16 cellular contexts compared by ENCODE assay signal in genomic region chr16:57889522-57889921, GRCh38.
"Had no signal": no experiment of that assay in that cellular context is flagged by ENCODE, and none has a peak within 500 bp of the region (broad histone marks: within the 10 kb centered on the region; RNA-seq: fewer than 3 reads in every experiment).

No MANE protein-coding gene starts in this region.

- FAIRE-seq: endometrium, islet of Langerhans, pancreas, small intestine had no signal

- H3K4me3 ChIP-seq: dorsolateral prefrontal cortex, left lung, pancreas had no signal

- ATAC-seq: esophagus mucosa, T-helper 17 cell had no signal

- H3K36me3 ChIP-seq: brain microvascular endothelial cell, left lung, pancreas had no signal

- H3K9me3 ChIP-seq: left lung, pancreas had no signal

- H3K27me3 ChIP-seq: brain microvascular endothelial cell, pancreas had no signal

- H3K27ac ChIP-seq: brain microvascular endothelial cell, dorsolateral prefrontal cortex had no signal

- DNase-seq: activated B cell treated with CpG ODN at 0.5 μM for 24 hours; activated CD4-positive, alpha-beta T cell treated with anti-CD3 and anti-CD28 coated beads, Interleukin-2, amount 10 ng/mL, durations not matched to agents 7 days and 5 days; activated CD8-positive, alpha-beta memory T cell treated with anti-CD3 and anti-CD28 coated beads for 24 hours; activated naive CD4-positive, alpha-beta T cell treated with anti-CD3 and anti-CD28 coated beads, Interleukin-2, amount 10 ng/mL, durations not matched to agents 7 days and 5 days; activated T-cell treated with anti-CD3 and anti-CD28 coated beads for 4 hours; amygdala; brain microvascular endothelial cell; dorsolateral prefrontal cortex; left lung; pancreas; small intestine; stimulated activated naive CD4-positive, alpha-beta T cell; T-helper 17 cell had no signal
